In genomic region chr12:132300789-132301722, GRCh38 we compare ENCODE assay signal across 1 cellular context.
TF ChIP-seq lines count a peak whose summit lies in the region.

No MANE protein-coding gene starts in this region.

TF ChIP-seq in HEK293, 187 proteins besides CTCF, POLR2A, EP300 and RAD21 (continued from another document):
- TF ChIP-seq PRDM2 (tag by site-specific recombination; IDR thresholded peaks at IDR 0.05; ENCODE audit: borderline replicate concordance) = no peak
- no peak for TF ChIP-seq ZNF571 (tag by site-specific recombination; IDR thresholded peaks at IDR 0.05)
- 0 out of 2 replicates have a peak, but pooled peaks have one; percentile 7 for TF ChIP-seq PRDM10 (tag by site-specific recombination; IDR thresholded peaks at IDR 0.05)
- TF ChIP-seq ZNF626 (tag by site-specific recombination; IDR thresholded peaks at IDR 0.05) = no peak
- no peak for TF ChIP-seq ZBTB1 (tag by site-specific recombination; IDR thresholded peaks at IDR 0.05)
- no peak for TF ChIP-seq ZNF580 (tag by site-specific recombination; IDR thresholded peaks at IDR 0.05)
- TF ChIP-seq ZNF548 (tag by site-specific recombination; IDR thresholded peaks at IDR 0.05) = no peak
- no peak for TF ChIP-seq ZNF394 (tag by site-specific recombination; IDR thresholded peaks at IDR 0.05; ENCODE audit: borderline replicate concordance)
- TF ChIP-seq ZNF169 (tag by site-specific recombination; IDR thresholded peaks at IDR 0.05) = no peak
- TF ChIP-seq ELK4 (IDR thresholded peaks at IDR 0.05; ENCODE audit: borderline replicate concordance, low read depth, low read length) = no peak
- no peak for TF ChIP-seq ZNF155 (tag by site-specific recombination; IDR thresholded peaks at IDR 0.05)
- TF ChIP-seq ZBTB48 (tag by site-specific recombination; IDR thresholded peaks at IDR 0.05) = no peak
- no peak for TF ChIP-seq HIC1 (tag by site-specific recombination; IDR thresholded peaks at IDR 0.05)
- TF ChIP-seq ZSCAN4 (tag by site-specific recombination; IDR thresholded peaks at IDR 0.05) = no peak
- TF ChIP-seq PATZ1 (tag by site-specific recombination; IDR thresholded peaks at IDR 0.05) = no peak
- TF ChIP-seq YY2 (tag by site-specific recombination; IDR thresholded peaks at IDR 0.05) = no peak
- TF ChIP-seq ZNF350 (tag by site-specific recombination; IDR thresholded peaks at IDR 0.05) = no peak
- TF ChIP-seq ZNF600 (tag by site-specific recombination; IDR thresholded peaks at IDR 0.05) = peak; percentile 52; the same call in 1 of the 2 replicates
- TF ChIP-seq ZNF354C (tag by site-specific recombination; IDR thresholded peaks at IDR 0.05; ENCODE audit: borderline replicate concordance, low read depth) = no peak
- no peak for TF ChIP-seq ZFP69B (tag by site-specific recombination; IDR thresholded peaks at IDR 0.05)
- TF ChIP-seq ZNF585B (tag by site-specific recombination; IDR thresholded peaks at IDR 0.05) = no peak
- no peak for TF ChIP-seq ZBTB8A (tag by site-specific recombination; IDR thresholded peaks at IDR 0.05)
- TF ChIP-seq PRDM4 (tag by site-specific recombination; IDR thresholded peaks at IDR 0.05) = no peak
- TF ChIP-seq ZNF174 (tag by site-specific recombination; IDR thresholded peaks at IDR 0.05) = no peak
- TF ChIP-seq ZBTB6 (tag by site-specific recombination; IDR thresholded peaks at IDR 0.05) = no peak
- TF ChIP-seq ZBTB26 (tag by site-specific recombination; optimal IDR thresholded peaks at IDR 0.05) = no peak
- no peak for TF ChIP-seq KLF1 (tag by site-specific recombination; IDR thresholded peaks at IDR 0.05)
- no peak for TF ChIP-seq ZNF624 (tag by site-specific recombination; IDR thresholded peaks at IDR 0.05)
- no peak for TF ChIP-seq ZNF747 (tag by site-specific recombination; IDR thresholded peaks at IDR 0.05)
- TF ChIP-seq ZNF664 (tag by site-specific recombination; IDR thresholded peaks at IDR 0.05) = no peak
- 0 out of 2 replicates have a peak, but pooled peaks have one; percentile 13 for TF ChIP-seq GLIS2 (tag by site-specific recombination; IDR thresholded peaks at IDR 0.05)
- no peak for TF ChIP-seq ZNF221 (tag by site-specific recombination; IDR thresholded peaks at IDR 0.05; ENCODE audit: borderline replicate concordance)
- 0 out of 2 replicates have a peak, but pooled peaks have one; percentile 19 for TF ChIP-seq EGR2 (tag by site-specific recombination; IDR thresholded peaks at IDR 0.05; ENCODE audit: low read depth)
- TF ChIP-seq ZNF621 (tag by site-specific recombination; IDR thresholded peaks at IDR 0.05) = no peak
- TF ChIP-seq ZNF530 (tag by site-specific recombination; IDR thresholded peaks at IDR 0.05; ENCODE audit: low read depth) = no peak
- TF ChIP-seq ZNF426 (tag by site-specific recombination; IDR thresholded peaks at IDR 0.05) = no peak
- no peak for TF ChIP-seq ZFP37 (tag by site-specific recombination; IDR thresholded peaks at IDR 0.05)
TF ChIP-seq in HEK293: peak in this region for 5.
